Comparison of ENCODE assay signal across 16 cellular contexts in the genomic region with DNA sequence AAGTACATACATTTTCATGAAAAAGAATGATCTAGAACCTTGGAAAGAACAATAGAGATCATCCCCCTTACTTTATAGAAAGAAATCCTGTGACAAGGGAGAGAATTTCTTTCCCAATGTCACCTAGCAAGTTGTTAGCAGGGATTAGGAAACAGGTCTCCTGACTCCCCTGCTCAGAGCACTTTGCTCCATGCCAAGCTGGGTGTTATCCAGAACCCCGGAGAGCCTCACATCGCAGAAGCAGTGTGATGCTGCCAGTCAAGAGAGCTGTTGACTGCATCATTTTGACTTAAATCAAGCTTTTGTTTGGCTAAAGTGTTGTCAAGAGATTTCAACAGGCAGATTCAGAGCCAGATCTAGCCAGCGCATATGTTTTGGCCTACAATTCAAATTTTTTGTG. TPM values are rescaled to one million over a fixed set of nuclear protein-coding genes. Genes with fewer than 3 reads are reported as not detected.
DNase-seq lines count a peak whose midpoint lies in the region; ATAC-seq lines count a peak whose summit lies in the region.
"Had no signal": no experiment of that assay in that cellular context is flagged by ENCODE, and none has a peak within 500 bp of the region (broad histone marks: within the 10 kb centered on the region; RNA-seq: fewer than 3 reads in every experiment).

No MANE protein-coding gene starts in this region.

- H4K8ac ChIP-seq in trophoblast cell (ENCODE audit: low read depth, low read length) = no peak overlapping the region

- H2BK120ac ChIP-seq in trophoblast cell (ENCODE audit: insufficient read depth, low read length, poor library complexity) = no peak overlapping the region

- H3K36me3 ChIP-seq in MG63 (peaks cover 3% of the 10 kb centered on the region; the same call in 1 of the 2 replicates), trophoblast cell (ENCODE audit: control insufficient read depth in 1 of 2, insufficient read depth in 2 of 2, low read length in 2 of 2) (no peaks in the 10 kb centered on the region)

- no peak overlapping the region for H3K4me2 ChIP-seq in trophoblast cell (ENCODE audit: low read length)

- H3K18ac ChIP-seq in trophoblast cell (ENCODE audit: low read length) = no peak overlapping the region

- intact Hi-C loops in left cardiac atrium (cut with DNase I) = no loop called here

- H3K4me3 ChIP-seq in MG63 (no peak overlapping the region), trophoblast cell (ENCODE audit: low read depth, low read length) (no peak overlapping the region)
- H3K4me3 ChIP-seq: SJSA1 had no signal

- H3K27me3 ChIP-seq in MG63 = no peaks in the 10 kb centered on the region
- H3K27me3 ChIP-seq in trophoblast cell (ENCODE audit: insufficient read depth, low read length) = no peaks in the 10 kb centered on the region
- H3K27me3 ChIP-seq: SJSA1 had no signal

- no peak overlapping the region for H4K12ac ChIP-seq in trophoblast cell (ENCODE audit: low read depth, low read length)

- no peak overlapping the region for H2AFZ ChIP-seq in trophoblast cell (ENCODE audit: insufficient read depth, low read length, poor library complexity)

- H3K9me3 ChIP-seq in MG63 (no peaks in the 10 kb centered on the region), trophoblast cell (ENCODE audit: insufficient read depth, low read depth, low read length) (no peaks in the 10 kb centered on the region)

- H3K79me2 ChIP-seq in trophoblast cell (ENCODE audit: control insufficient read depth, insufficient read depth, low read length, poor library complexity) = peaks cover 9% of the 10 kb centered on the region

- no peak overlapping the region for H3K4ac ChIP-seq in trophoblast cell (ENCODE audit: low read depth, low read length)

- ATAC-seq in left cardiac atrium (no peak), GM18520 (IDR thresholded peaks at IDR 0.05; ENCODE audit: unreplicated experiment) (no peak), HG03354 (IDR thresholded peaks at IDR 0.05; ENCODE audit: poor library complexity, severe bottlenecking, unreplicated experiment) (no peak)

- in situ Hi-C loops in G401 (cut with HindIII; ENCODE audit: low sequenced_read_pairs) = no loop called here

- H3K14ac ChIP-seq in trophoblast cell (ENCODE audit: low read length) = no peak overlapping the region

- peak overlapping the region; percentile 87 for H3K23ac ChIP-seq in trophoblast cell (ENCODE audit: low read length)

- no peak overlapping the region for H2AK5ac ChIP-seq in trophoblast cell (ENCODE audit: low read length)

- H3K79me1 ChIP-seq in trophoblast cell (ENCODE audit: low read length) = peaks cover 7% of the 10 kb centered on the region

- H2BK5ac ChIP-seq in trophoblast cell (ENCODE audit: low read depth, low read length, poor library complexity) = no peak overlapping the region

- no CpG with 5 or more reads among the region's 3 CpGs for WGBS in trophoblast cell (ENCODE audit: extremely low coverage, insufficient coverage, insufficient read length)

- peak overlapping the region; percentile 54 for H3K9ac ChIP-seq in trophoblast cell (ENCODE audit: low read length)

- no peak overlapping the region for H3K27ac ChIP-seq in trophoblast cell (ENCODE audit: low read depth, low read length)
- H3K27ac ChIP-seq: C4-2B, SJSA1 had no signal

- peak; percentile 72 for DNase-seq in G401 (ENCODE audit: low spot score)
- DNase-seq in MG63 = peak; percentile 67
- DNase-seq in left cardiac atrium = peak; percentile 32
- DNase-seq in trophoblast cell = no peak
- DNase-seq in NCI-H2196 (lab: John Stamatoyannopoulos, UW; ENCODE audit: unreplicated experiment) = no peak
- DNase-seq: ACHN, DMS79, Karpas-422, MM.1S, NCI-H1105, NCI-H2081, NCI-H524 treated with DMSO at 0.1 percent for 48 hours had no signal

- no peak overlapping the region for H4K91ac ChIP-seq in trophoblast cell (ENCODE audit: low read depth, low read length)

- no peak overlapping the region for H2BK12ac ChIP-seq in trophoblast cell (ENCODE audit: low read length)

- peaks cover 0 to 2% of the 10 kb centered on the region in 2 experiments for H3K4me1 ChIP-seq in trophoblast cell (ENCODE audit: control insufficient read depth in 1 of 2, insufficient read depth in 2 of 2, low read length in 2 of 2)

RNA-seq across cellular contexts. Expression of a gene that starts 3.6 kb away (rescaled TPM):
- total RNA-seq in G401 (2014; rRNA removed; shearing (Covaris generic)) = 62.8 and 78.0 TPM in 2 replicates
- total RNA-seq in MG63 (2014; rRNA removed; shearing (Covaris generic); ENCODE audit: low replicate concordance) = 169 and 218 TPM in 2 replicates
- total RNA-seq in left cardiac atrium = 10 to 100 TPM; 31.6 to 34.2 TPM
- polyA plus RNA-seq in trophoblast cell (2013) = 51.8 and 54.1 TPM in 2 replicates

Comparison
In these comparisons a context has a peak if more than half of its experiments do, and no peak if none do; other contexts are left out.
1. DNase-seq: peak in G401 (single experiment), MG63 (single experiment) and left cardiac atrium (single experiment); none in trophoblast cell (0 of 2) and NCI-H2196 (single experiment).